In genomic region chr16:31064882-31065461, GRCh38 we compare ENCODE assay signal across 8 cellular contexts. TPM values are rescaled to one million over a fixed set of nuclear protein-coding genes. Genes with fewer than 3 reads are reported as not detected.
DNase-seq lines count a peak whose midpoint lies in the region; ATAC-seq and TF ChIP-seq lines count a peak whose summit lies in the region.

No MANE protein-coding gene starts in this region.

- peak; percentile 90 for ATAC-seq in sciatic nerve

- no peak for TF ChIP-seq CTCF in GM10266 (IDR thresholded peaks at IDR 0.05; ENCODE audit: control insufficient read depth, insufficient read depth, low read depth, missing control alignments)

- DNase-seq in EL (peak; percentile 93), SW 1271 (lab: John Stamatoyannopoulos, UW) (peak; percentile 58 to 80), fibroblast of gingiva (ENCODE audit: low read depth) (peak; percentile 88), sciatic nerve (ENCODE audit: low spot score) (no peak), NCI-H446 treated with DMSO at 0.1 percent for 48 hours (lab: John Stamatoyannopoulos, UW) (no peak), UCSD-AML1 (lab: John Stamatoyannopoulos, UW; ENCODE audit: unreplicated experiment) (no peak), G401 (ENCODE audit: low spot score) (no peak), GM10266 (ENCODE audit: extremely low spot score) (no peak)

- intact Hi-C loops in sciatic nerve (cut with DNase I): no loop called here

- in situ Hi-C loops in G401 (cut with HindIII; ENCODE audit: low sequenced_read_pairs): no loop called here

RNA-seq across cellular contexts. Expression of gene ZNF668, which starts 9.1 kb away (rescaled TPM):
- 6.8 TPM for total RNA-seq in sciatic nerve
- 27.9 and 52.0 TPM in 2 replicates for total RNA-seq in G401 (2014; rRNA removed; shearing (Covaris generic))

RNA-seq across cellular contexts. Expression of gene ZNF646, which starts 9.2 kb away (rescaled TPM):
- 16.3 TPM for total RNA-seq in sciatic nerve
- total RNA-seq in G401 (2014; rRNA removed; shearing (Covaris generic)): 12.0 and 21.2 TPM in 2 replicates

RNA-seq across cellular contexts. Expression of gene PRSS53, which starts 23.8 kb away (rescaled TPM):
- 3.1 TPM for total RNA-seq in sciatic nerve
- total RNA-seq in G401 (2014; rRNA removed; shearing (Covaris generic)): 0.44 and 2.8 TPM in 2 replicates

RNA-seq across cellular contexts. Expression of gene VKORC1, which starts 29.6 kb away (rescaled TPM):
- total RNA-seq in sciatic nerve: 65.0 TPM
- 121 and 129 TPM in 2 replicates for total RNA-seq in G401 (2014; rRNA removed; shearing (Covaris generic))

RNA-seq across cellular contexts. Expression of gene STX4, which starts 31.6 kb away (rescaled TPM):
- 93.5 TPM for total RNA-seq in sciatic nerve
- total RNA-seq in G401 (2014; rRNA removed; shearing (Covaris generic)): 54.0 and 54.8 TPM in 2 replicates

Comparison
In these comparisons a context has a peak if more than half of its experiments do, and no peak if none do; other contexts are left out.
1. DNase-seq: peak in EL (single experiment), SW 1271 (2 of 2) and fibroblast of gingiva (single experiment); none in sciatic nerve (single experiment), NCI-H446 treated with DMSO at 0.1 percent for 48 hours (single experiment), UCSD-AML1 (single experiment), G401 (single experiment) and GM10266 (single experiment).